Comparison of ENCODE assay signal across 1 cellular context in the genomic region with DNA sequence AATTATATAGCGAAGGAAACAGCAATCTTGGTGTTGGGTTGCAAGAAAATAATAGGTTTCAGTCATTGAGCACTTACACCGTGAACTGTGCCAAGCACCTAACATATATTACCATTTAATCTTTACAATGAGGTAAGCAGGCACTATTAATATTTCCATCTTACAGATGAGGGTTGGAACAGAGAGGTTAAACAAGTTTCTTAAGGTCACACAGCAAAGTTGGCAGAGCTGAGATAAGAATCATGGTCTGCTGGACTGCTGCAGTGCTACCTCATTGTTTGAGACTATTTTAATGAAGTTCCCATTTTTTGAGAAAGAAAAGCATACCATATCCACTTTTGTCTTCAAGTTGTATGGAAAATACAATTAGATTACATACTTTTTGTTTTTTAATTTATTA.
TF ChIP-seq lines count a peak whose summit lies in the region.

No MANE protein-coding gene starts in this region.

TF ChIP-seq in H1, 55 proteins besides CTCF, POLR2A, EP300 and RAD21:
- TF ChIP-seq, protein P1, sequence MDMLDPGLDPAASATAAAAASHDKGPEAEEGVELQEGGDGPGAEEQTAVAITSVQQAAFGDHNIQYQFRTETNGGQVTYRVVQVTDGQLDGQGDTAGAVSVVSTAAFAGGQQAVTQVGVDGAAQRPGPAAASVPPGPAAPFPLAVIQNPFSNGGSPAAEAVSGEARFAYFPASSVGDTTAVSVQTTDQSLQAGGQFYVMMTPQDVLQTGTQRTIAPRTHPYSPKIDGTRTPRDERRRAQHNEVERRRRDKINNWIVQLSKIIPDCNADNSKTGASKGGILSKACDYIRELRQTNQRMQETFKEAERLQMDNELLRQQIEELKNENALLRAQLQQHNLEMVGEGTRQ (IDR thresholded peaks at IDR 0.05; ENCODE audit: low read length) = no peak
- peak in 1 of 2 experiments; percentile 42; a peak in 1 of 4 replicates for TF ChIP-seq HDAC2 (IDR thresholded peaks at IDR 0.05; ENCODE audit: borderline replicate concordance in 1 of 2, low read depth in 2 of 2, low read length in 2 of 2)
- peak; percentile 80; the same call in 1 of the 2 replicates for TF ChIP-seq KDM1A (IDR thresholded peaks at IDR 0.05; ENCODE audit: borderline replicate concordance, low read length)
- TF ChIP-seq CBX5 (IDR thresholded peaks at IDR 0.05; ENCODE audit: low read depth, low read length) = no peak
- TF ChIP-seq TAF7 (optimal IDR thresholded peaks at IDR 0.05; ENCODE audit: borderline replicate concordance, low read depth, low read length) = no peak
- TF ChIP-seq BCL11A (IDR thresholded peaks at IDR 0.05; ENCODE audit: low read depth in 2 of 2, low read length in 2 of 2) = no peak
